In the genomic region with DNA sequence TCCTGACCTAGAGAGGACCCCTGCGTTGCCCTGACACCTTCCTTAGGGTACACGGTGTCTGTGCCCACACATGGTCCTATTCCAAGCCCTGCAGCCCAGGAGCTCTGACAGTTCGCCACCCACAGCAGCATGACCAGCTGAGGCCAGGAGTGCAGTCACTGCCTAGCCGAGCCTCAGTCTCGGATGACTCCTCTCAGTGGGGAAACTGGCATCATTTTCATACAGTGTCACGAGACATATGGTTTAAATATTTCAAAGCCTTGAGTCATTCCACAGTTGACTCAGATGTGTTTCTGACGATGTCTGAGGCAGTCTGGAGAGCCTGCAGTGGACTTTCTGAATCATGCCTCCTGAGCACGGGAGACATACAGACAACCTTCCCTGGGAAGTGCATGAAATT, we compare ENCODE assay signal across 1 cellular context.
A peak's percentile ranks its signal among the peaks of the same experiment; 100 is the strongest.
TF ChIP-seq lines count a peak whose summit lies in the region.

No MANE protein-coding gene starts in this region.

TF ChIP-seq in HEK293, 187 proteins besides CTCF, POLR2A, EP300 and RAD21 (continued from another document):
- TF ChIP-seq ZNF354C (tag by site-specific recombination; IDR thresholded peaks at IDR 0.05; ENCODE audit: borderline replicate concordance, low read depth), result no peak
- no peak for TF ChIP-seq ZXDB (tag by site-specific recombination; IDR thresholded peaks at IDR 0.05)
- no peak for TF ChIP-seq ZNF621 (tag by site-specific recombination; IDR thresholded peaks at IDR 0.05)
- TF ChIP-seq, protein P1, sequence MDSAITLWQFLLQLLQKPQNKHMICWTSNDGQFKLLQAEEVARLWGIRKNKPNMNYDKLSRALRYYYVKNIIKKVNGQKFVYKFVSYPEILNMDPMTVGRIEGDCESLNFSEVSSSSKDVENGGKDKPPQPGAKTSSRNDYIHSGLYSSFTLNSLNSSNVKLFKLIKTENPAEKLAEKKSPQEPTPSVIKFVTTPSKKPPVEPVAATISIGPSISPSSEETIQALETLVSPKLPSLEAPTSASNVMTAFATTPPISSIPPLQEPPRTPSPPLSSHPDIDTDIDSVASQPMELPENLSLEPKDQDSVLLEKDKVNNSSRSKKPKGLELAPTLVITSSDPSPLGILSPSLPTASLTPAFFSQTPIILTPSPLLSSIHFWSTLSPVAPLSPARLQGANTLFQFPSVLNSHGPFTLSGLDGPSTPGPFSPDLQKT (IDR thresholded peaks at IDR 0.05; ENCODE audit: borderline replicate concordance, low read depth, low read length), result no peak
- TF ChIP-seq ZEB2 (tag by site-specific recombination; IDR thresholded peaks at IDR 0.05), result 0 out of 2 replicates have a peak, but pooled peaks have one; percentile 41
- no peak for TF ChIP-seq ZNF843 (tag by site-specific recombination; IDR thresholded peaks at IDR 0.05)
- TF ChIP-seq KLF10 (tag by site-specific recombination; IDR thresholded peaks at IDR 0.05), result no peak
- no peak for TF ChIP-seq ZNF677 (tag by site-specific recombination; IDR thresholded peaks at IDR 0.05)
- 0 out of 2 replicates have a peak, but pooled peaks have one; percentile 11 for TF ChIP-seq ZFHX2 (tag by site-specific recombination; conservative IDR thresholded peaks at IDR 0.05)
- no peak for TF ChIP-seq ZNF701 (tag by site-specific recombination; IDR thresholded peaks at IDR 0.05)
- no peak for TF ChIP-seq ZNF777 (tag by site-specific recombination; IDR thresholded peaks at IDR 0.05; ENCODE audit: borderline replicate concordance)
- 0 out of 2 replicates have a peak, but pooled peaks have one; percentile 25 for TF ChIP-seq ZNF24 (tag by site-specific recombination; IDR thresholded peaks at IDR 0.05)
- TF ChIP-seq ZNF600 (tag by site-specific recombination; IDR thresholded peaks at IDR 0.05), result peak; percentile 25; the same call in 1 of the 2 replicates
- TF ChIP-seq ZNF629 (tag by site-specific recombination; IDR thresholded peaks at IDR 0.05), result peak; percentile 67
- TF ChIP-seq, protein P2, sequence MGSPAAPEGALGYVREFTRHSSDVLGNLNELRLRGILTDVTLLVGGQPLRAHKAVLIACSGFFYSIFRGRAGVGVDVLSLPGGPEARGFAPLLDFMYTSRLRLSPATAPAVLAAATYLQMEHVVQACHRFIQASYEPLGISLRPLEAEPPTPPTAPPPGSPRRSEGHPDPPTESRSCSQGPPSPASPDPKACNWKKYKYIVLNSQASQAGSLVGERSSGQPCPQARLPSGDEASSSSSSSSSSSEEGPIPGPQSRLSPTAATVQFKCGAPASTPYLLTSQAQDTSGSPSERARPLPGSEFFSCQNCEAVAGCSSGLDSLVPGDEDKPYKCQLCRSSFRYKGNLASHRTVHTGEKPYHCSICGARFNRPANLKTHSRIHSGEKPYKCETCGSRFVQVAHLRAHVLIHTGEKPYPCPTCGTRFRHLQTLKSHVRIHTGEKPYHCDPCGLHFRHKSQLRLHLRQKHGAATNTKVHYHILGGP (tag by site-specific recombination; IDR thresholded peaks at IDR 0.05), result no peak
- TF ChIP-seq ZNF157 (tag by site-specific recombination; IDR thresholded peaks at IDR 0.05), result no peak
- TF ChIP-seq ZBTB17 (tag by site-specific recombination; IDR thresholded peaks at IDR 0.05), result 0 out of 2 replicates have a peak, but pooled peaks have one; percentile 29
- TF ChIP-seq ZNF184 (tag by site-specific recombination; IDR thresholded peaks at IDR 0.05), result 0 out of 2 replicates have a peak, but pooled peaks have one; percentile 14
- no peak for TF ChIP-seq ZNF596 (tag by site-specific recombination; IDR thresholded peaks at IDR 0.05)
- TF ChIP-seq, protein P3, sequence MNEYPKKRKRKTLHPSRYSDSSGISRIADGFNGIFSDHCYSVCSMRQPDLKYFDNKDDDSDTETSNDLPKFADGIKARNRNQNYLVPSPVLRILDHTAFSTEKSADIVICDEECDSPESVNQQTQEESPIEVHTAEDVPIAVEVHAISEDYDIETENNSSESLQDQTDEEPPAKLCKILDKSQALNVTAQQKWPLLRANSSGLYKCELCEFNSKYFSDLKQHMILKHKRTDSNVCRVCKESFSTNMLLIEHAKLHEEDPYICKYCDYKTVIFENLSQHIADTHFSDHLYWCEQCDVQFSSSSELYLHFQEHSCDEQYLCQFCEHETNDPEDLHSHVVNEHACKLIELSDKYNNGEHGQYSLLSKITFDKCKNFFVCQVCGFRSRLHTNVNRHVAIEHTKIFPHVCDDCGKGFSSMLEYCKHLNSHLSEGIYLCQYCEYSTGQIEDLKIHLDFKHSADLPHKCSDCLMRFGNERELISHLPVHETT (tag by site-specific recombination; IDR thresholded peaks at IDR 0.05), result no peak
- peak; percentile 41 for TF ChIP-seq ZIC2 (tag by site-specific recombination; IDR thresholded peaks at IDR 0.05)
- no peak for TF ChIP-seq GFI1B (tag by site-specific recombination; IDR thresholded peaks at IDR 0.05)
- TF ChIP-seq, protein P4, sequence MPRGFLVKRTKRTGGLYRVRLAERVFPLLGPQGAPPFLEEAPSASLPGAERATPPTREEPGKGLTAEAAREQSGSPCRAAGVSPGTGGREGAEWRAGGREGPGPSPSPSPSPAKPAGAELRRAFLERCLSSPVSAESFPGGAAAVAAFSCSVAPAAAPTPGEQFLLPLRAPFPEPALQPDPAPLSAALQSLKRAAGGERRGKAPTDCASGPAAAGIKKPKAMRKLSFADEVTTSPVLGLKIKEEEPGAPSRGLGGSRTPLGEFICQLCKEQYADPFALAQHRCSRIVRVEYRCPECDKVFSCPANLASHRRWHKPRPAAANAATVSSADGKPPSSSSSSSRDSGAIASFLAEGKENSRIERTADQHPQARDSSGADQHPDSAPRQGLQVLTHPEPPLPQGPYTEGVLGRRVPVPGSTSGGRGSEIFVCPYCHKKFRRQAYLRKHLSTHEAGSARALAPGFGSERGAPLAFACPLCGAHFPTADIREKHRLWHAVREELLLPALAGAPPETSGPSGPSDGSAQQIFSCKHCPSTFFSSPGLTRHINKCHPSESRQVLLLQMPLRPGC (tag by site-specific recombination; IDR thresholded peaks at IDR 0.05), result no peak
- no peak for TF ChIP-seq ZNF558 (tag by site-specific recombination; IDR thresholded peaks at IDR 0.05)
- TF ChIP-seq ZNF140 (tag by site-specific recombination; IDR thresholded peaks at IDR 0.05), result no peak
- TF ChIP-seq ZNF202 (tag by site-specific recombination; IDR thresholded peaks at IDR 0.05; ENCODE audit: borderline replicate concordance), result no peak
- TF ChIP-seq ZNF660 (tag by site-specific recombination; IDR thresholded peaks at IDR 0.05), result peak; percentile 74; the same call in 1 of the 2 replicates
- TF ChIP-seq ZNF473 (tag by site-specific recombination; IDR thresholded peaks at IDR 0.05), result no peak
- no peak for TF ChIP-seq ZNF530 (tag by site-specific recombination; IDR thresholded peaks at IDR 0.05; ENCODE audit: low read depth)
- TF ChIP-seq, protein P5, sequence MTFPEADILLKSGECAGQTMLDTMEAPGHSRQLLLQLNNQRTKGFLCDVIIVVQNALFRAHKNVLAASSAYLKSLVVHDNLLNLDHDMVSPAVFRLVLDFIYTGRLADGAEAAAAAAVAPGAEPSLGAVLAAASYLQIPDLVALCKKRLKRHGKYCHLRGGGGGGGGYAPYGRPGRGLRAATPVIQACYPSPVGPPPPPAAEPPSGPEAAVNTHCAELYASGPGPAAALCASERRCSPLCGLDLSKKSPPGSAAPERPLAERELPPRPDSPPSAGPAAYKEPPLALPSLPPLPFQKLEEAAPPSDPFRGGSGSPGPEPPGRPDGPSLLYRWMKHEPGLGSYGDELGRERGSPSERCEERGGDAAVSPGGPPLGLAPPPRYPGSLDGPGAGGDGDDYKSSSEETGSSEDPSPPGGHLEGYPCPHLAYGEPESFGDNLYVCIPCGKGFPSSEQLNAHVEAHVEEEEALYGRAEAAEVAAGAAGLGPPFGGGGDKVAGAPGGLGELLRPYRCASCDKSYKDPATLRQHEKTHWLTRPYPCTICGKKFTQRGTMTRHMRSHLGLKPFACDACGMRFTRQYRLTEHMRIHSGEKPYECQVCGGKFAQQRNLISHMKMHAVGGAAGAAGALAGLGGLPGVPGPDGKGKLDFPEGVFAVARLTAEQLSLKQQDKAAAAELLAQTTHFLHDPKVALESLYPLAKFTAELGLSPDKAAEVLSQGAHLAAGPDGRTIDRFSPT (tag by site-specific recombination; IDR thresholded peaks at IDR 0.05), result no peak
- TF ChIP-seq ZFP41 (tag by site-specific recombination; IDR thresholded peaks at IDR 0.05; ENCODE audit: borderline replicate concordance), result no peak
- no peak for TF ChIP-seq ZNF571 (tag by site-specific recombination; IDR thresholded peaks at IDR 0.05)
- TF ChIP-seq OVOL3 (tag by site-specific recombination; IDR thresholded peaks at IDR 0.05), result no peak
